1 cellular context compared by ENCODE assay signal in the genomic region with DNA sequence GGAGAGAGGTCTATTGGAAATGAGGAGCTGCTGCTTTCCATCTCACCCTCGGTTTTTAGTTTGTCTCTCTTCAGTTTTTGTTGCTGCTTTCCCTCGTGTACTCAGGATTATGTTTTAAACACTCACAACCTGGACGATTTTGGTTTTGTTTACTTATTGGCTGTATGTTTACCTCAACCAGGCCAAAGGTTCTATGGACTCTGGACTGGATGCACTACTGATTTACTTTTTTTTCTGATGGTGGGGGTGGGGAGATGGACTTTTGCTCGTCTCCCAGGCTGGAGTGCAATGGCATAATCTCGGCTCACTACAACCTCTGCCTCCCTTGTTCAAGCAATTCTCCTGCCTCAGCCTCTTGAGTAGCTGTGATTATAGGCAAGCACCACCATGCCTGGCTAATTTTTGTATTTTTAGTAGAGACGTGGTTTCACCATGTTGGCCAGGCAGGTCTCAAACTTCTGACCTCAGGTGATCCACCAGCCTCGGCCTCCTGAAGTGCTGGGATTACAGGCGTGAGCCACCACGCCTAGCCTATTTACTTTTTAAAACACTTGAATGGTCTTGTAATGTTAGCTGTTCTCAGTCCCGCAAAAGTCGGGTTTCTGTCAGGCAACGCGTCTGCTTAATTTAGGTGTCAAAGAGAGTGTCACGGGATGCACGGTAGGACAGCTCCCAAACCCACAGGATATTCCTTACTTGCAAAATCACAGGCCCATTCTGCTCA.
TF ChIP-seq lines count a peak whose summit lies in the region.

No MANE protein-coding gene starts in this region.

TF ChIP-seq in HepG2, 621 proteins besides CTCF, POLR2A, EP300 and RAD21 (continued from another document and continues in another):
- TF ChIP-seq, protein P1, sequence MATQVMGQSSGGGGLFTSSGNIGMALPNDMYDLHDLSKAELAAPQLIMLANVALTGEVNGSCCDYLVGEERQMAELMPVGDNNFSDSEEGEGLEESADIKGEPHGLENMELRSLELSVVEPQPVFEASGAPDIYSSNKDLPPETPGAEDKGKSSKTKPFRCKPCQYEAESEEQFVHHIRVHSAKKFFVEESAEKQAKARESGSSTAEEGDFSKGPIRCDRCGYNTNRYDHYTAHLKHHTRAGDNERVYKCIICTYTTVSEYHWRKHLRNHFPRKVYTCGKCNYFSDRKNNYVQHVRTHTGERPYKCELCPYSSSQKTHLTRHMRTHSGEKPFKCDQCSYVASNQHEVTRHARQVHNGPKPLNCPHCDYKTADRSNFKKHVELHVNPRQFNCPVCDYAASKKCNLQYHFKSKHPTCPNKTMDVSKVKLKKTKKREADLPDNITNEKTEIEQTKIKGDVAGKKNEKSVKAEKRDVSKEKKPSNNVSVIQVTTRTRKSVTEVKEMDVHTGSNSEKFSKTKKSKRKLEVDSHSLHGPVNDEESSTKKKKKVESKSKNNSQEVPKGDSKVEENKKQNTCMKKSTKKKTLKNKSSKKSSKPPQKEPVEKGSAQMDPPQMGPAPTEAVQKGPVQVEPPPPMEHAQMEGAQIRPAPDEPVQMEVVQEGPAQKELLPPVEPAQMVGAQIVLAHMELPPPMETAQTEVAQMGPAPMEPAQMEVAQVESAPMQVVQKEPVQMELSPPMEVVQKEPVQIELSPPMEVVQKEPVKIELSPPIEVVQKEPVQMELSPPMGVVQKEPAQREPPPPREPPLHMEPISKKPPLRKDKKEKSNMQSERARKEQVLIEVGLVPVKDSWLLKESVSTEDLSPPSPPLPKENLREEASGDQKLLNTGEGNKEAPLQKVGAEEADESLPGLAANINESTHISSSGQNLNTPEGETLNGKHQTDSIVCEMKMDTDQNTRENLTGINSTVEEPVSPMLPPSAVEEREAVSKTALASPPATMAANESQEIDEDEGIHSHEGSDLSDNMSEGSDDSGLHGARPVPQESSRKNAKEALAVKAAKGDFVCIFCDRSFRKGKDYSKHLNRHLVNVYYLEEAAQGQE (IDR thresholded peaks at IDR 0.05; ENCODE audit: borderline replicate concordance in 1 of 2, low read depth in 1 of 2, low read length in 2 of 2) = peak in 1 of 2 experiments; percentile 52; a peak in 1 of 4 replicates
- TF ChIP-seq CREM (IDR thresholded peaks at IDR 0.05) (peak; percentile 74), CREM (CRISPR knock-in tag; IDR thresholded peaks at IDR 0.05) (no peak), ZNF530 (CRISPR knock-in tag; IDR thresholded peaks at IDR 0.05; ENCODE audit: low read depth) (no peak), ZBTB20 (CRISPR knock-in tag; IDR thresholded peaks at IDR 0.05; ENCODE audit: borderline replicate concordance, low read depth) (peak; percentile 67; the same call in 1 of the 2 replicates), TARDBP (CRISPR knock-in tag; IDR thresholded peaks at IDR 0.05) (peak; percentile 62; the same call in 1 of the 2 replicates), HDAC6 (IDR thresholded peaks at IDR 0.05; ENCODE audit: low read depth, low read length) (no peak), DPF2 (CRISPR knock-in tag; IDR thresholded peaks at IDR 0.05; ENCODE audit: borderline replicate concordance, low read depth) (peak; percentile 66; the same call in 1 of the 2 replicates), RFXANK (CRISPR knock-in tag; IDR thresholded peaks at IDR 0.05) (no peak), ZNF44 (CRISPR knock-in tag; IDR thresholded peaks at IDR 0.05) (peak; percentile 77; the same call in 1 of the 2 replicates), ZKSCAN5 (CRISPR knock-in tag; IDR thresholded peaks at IDR 0.05) (peak; percentile 38; the same call in 1 of the 2 replicates), ZNF501 (CRISPR knock-in tag; IDR thresholded peaks at IDR 0.05) (peak; percentile 87), GABPB1 (CRISPR knock-in tag; IDR thresholded peaks at IDR 0.05) (peak; percentile 40; the same call in 1 of the 2 replicates), NCOR1 (IDR thresholded peaks at IDR 0.05; ENCODE audit: borderline replicate concordance, low read length) (peak; percentile 97), JDP2 (CRISPR knock-in tag; IDR thresholded peaks at IDR 0.05; ENCODE audit: borderline replicate concordance) (no peak), ZNF557 (CRISPR knock-in tag; IDR thresholded peaks at IDR 0.05) (peak; percentile 77; the same call in 1 of the 2 replicates), MEIS2 (CRISPR knock-in tag; IDR thresholded peaks at IDR 0.05) (0 out of 2 replicates have a peak, but pooled peaks have one; percentile 21), MXI1 (IDR thresholded peaks at IDR 0.05; ENCODE audit: borderline replicate concordance, low read depth, low read length) (peak; percentile 20; the same call in 1 of the 3 replicates), ZNF816 (CRISPR knock-in tag; IDR thresholded peaks at IDR 0.05; ENCODE audit: borderline replicate concordance) (peak; percentile 84; the same call in 1 of the 2 replicates), ZMAT3 (CRISPR knock-in tag; conservative IDR thresholded peaks at IDR 0.05) (peak; percentile 50; the same call in 1 of the 2 replicates), ZNF616 (CRISPR knock-in tag; IDR thresholded peaks at IDR 0.05; ENCODE audit: low read depth) (0 out of 2 replicates have a peak, but pooled peaks have one; percentile 37), ZSCAN9 (CRISPR knock-in tag; IDR thresholded peaks at IDR 0.05; ENCODE audit: borderline replicate concordance) (0 out of 2 replicates have a peak, but pooled peaks have one; percentile 49), ZNF607 (CRISPR knock-in tag; IDR thresholded peaks at IDR 0.05; ENCODE audit: borderline replicate concordance) (peak; percentile 70; the same call in 1 of the 2 replicates), ZNF253 (CRISPR knock-in tag; IDR thresholded peaks at IDR 0.05; ENCODE audit: borderline replicate concordance) (no peak), PLRG1 (conservative IDR thresholded peaks at IDR 0.05) (no peak), PPARG (CRISPR knock-in tag; conservative IDR thresholded peaks at IDR 0.05) (peak; percentile 90), CC2D1A (CRISPR knock-in tag; IDR thresholded peaks at IDR 0.05) (peak; percentile 82; the same call in 1 of the 2 replicates), ZNF160 (CRISPR knock-in tag; IDR thresholded peaks at IDR 0.05) (peak; percentile 85), ZNF33A (CRISPR knock-in tag; IDR thresholded peaks at IDR 0.05; ENCODE audit: borderline replicate concordance) (peak; percentile 59; the same call in 1 of the 2 replicates), RXRB (CRISPR knock-in tag; IDR thresholded peaks at IDR 0.05; ENCODE audit: borderline replicate concordance) (peak; percentile 94), ZNF234 (CRISPR knock-in tag; conservative IDR thresholded peaks at IDR 0.05) (0 out of 2 replicates have a peak, but pooled peaks have one; percentile 45), FOXK2 (IDR thresholded peaks at IDR 0.05) (peak; percentile 66), MIER3 (CRISPR knock-in tag; IDR thresholded peaks at IDR 0.05; ENCODE audit: borderline replicate concordance) (peak; percentile 72; the same call in 1 of the 2 replicates)
- TF ChIP-seq, protein P2, sequence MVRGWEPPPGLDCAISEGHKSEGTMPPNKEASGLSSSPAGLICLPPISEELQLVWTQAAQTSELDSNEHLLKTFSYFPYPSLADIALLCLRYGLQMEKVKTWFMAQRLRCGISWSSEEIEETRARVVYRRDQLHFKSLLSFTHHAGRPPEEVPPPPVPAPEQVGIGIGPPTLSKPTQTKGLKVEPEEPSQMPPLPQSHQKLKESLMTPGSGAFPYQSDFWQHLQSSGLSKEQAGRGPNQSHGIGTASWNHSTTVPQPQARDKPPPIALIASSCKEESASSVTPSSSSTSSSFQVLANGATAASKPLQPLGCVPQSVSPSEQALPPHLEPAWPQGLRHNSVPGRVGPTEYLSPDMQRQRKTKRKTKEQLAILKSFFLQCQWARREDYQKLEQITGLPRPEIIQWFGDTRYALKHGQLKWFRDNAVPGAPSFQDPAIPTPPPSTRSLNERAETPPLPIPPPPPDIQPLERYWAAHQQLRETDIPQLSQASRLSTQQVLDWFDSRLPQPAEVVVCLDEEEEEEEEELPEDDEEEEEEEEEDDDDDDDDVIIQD (CRISPR knock-in tag; IDR thresholded peaks at IDR 0.05; ENCODE audit: low read depth) = peak; percentile 94
- TF ChIP-seq, protein P3, sequence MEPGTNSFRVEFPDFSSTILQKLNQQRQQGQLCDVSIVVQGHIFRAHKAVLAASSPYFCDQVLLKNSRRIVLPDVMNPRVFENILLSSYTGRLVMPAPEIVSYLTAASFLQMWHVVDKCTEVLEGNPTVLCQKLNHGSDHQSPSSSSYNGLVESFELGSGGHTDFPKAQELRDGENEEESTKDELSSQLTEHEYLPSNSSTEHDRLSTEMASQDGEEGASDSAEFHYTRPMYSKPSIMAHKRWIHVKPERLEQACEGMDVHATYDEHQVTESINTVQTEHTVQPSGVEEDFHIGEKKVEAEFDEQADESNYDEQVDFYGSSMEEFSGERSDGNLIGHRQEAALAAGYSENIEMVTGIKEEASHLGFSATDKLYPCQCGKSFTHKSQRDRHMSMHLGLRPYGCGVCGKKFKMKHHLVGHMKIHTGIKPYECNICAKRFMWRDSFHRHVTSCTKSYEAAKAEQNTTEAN (CRISPR knock-in tag; conservative IDR thresholded peaks at IDR 0.05) = peak; percentile 94
- TF ChIP-seq, protein P4, sequence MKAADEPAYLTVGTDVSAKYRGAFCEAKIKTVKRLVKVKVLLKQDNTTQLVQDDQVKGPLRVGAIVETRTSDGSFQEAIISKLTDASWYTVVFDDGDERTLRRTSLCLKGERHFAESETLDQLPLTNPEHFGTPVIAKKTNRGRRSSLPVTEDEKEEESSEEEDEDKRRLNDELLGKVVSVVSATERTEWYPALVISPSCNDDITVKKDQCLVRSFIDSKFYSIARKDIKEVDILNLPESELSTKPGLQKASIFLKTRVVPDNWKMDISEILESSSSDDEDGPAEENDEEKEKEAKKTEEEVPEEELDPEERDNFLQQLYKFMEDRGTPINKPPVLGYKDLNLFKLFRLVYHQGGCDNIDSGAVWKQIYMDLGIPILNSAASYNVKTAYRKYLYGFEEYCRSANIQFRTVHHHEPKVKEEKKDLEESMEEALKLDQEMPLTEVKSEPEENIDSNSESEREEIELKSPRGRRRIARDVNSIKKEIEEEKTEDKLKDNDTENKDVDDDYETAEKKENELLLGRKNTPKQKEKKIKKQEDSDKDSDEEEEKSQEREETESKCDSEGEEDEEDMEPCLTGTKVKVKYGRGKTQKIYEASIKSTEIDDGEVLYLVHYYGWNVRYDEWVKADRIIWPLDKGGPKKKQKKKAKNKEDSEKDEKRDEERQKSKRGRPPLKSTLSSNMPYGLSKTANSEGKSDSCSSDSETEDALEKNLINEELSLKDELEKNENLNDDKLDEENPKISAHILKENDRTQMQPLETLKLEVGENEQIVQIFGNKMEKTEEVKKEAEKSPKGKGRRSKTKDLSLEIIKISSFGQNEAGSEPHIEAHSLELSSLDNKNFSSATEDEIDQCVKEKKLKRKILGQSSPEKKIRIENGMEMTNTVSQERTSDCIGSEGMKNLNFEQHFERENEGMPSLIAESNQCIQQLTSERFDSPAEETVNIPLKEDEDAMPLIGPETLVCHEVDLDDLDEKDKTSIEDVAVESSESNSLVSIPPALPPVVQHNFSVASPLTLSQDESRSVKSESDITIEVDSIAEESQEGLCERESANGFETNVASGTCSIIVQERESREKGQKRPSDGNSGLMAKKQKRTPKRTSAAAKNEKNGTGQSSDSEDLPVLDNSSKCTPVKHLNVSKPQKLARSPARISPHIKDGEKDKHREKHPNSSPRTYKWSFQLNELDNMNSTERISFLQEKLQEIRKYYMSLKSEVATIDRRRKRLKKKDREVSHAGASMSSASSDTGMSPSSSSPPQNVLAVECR (CRISPR knock-in tag; IDR thresholded peaks at IDR 0.05; ENCODE audit: borderline replicate concordance) = peak; percentile 52; the same call in 1 of the 2 replicates
- TF ChIP-seq, protein P5, sequence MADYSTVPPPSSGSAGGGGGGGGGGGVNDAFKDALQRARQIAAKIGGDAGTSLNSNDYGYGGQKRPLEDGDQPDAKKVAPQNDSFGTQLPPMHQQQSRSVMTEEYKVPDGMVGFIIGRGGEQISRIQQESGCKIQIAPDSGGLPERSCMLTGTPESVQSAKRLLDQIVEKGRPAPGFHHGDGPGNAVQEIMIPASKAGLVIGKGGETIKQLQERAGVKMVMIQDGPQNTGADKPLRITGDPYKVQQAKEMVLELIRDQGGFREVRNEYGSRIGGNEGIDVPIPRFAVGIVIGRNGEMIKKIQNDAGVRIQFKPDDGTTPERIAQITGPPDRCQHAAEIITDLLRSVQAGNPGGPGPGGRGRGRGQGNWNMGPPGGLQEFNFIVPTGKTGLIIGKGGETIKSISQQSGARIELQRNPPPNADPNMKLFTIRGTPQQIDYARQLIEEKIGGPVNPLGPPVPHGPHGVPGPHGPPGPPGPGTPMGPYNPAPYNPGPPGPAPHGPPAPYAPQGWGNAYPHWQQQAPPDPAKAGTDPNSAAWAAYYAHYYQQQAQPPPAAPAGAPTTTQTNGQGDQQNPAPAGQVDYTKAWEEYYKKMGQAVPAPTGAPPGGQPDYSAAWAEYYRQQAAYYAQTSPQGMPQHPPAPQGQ (CRISPR knock-in tag; IDR thresholded peaks at IDR 0.05; ENCODE audit: borderline replicate concordance) = 0 out of 2 replicates have a peak, but pooled peaks have one; percentile 31
- TF ChIP-seq, protein P6, sequence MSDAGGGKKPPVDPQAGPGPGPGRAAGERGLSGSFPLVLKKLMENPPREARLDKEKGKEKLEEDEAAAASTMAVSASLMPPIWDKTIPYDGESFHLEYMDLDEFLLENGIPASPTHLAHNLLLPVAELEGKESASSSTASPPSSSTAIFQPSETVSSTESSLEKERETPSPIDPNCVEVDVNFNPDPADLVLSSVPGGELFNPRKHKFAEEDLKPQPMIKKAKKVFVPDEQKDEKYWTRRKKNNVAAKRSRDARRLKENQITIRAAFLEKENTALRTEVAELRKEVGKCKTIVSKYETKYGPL (CRISPR knock-in tag; IDR thresholded peaks at IDR 0.05) = 0 out of 2 replicates have a peak, but pooled peaks have one; percentile 28
- TF ChIP-seq, protein P7, sequence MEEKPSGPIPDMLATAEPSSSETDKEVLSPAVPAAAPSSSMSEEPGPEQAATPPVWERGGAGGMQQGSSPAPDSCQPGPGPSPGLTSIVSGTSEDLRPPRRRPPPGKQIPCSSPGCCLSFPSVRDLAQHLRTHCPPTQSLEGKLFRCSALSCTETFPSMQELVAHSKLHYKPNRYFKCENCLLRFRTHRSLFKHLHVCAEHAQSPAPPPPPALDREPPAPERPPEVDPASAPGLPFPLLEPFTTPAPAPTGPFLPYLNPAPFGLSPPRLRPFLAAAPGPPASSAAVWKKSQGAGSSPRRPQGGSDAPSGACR (CRISPR knock-in tag; IDR thresholded peaks at IDR 0.05) = peak; percentile 79
- TF ChIP-seq, protein P8, sequence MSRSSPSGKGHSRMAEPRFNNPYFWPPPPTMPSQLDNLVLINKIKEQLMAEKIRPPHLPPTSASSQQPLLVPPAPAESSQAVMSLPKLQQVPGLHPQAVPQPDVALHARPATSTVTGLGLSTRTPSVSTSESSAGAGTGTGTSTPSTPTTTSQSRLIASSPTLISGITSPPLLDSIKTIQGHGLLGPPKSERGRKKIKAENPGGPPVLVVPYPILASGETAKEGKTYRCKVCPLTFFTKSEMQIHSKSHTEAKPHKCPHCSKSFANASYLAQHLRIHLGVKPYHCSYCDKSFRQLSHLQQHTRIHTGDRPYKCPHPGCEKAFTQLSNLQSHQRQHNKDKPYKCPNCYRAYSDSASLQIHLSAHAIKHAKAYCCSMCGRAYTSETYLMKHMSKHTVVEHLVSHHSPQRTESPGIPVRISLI (CRISPR knock-in tag; IDR thresholded peaks at IDR 0.05; ENCODE audit: borderline replicate concordance) = peak; percentile 98
- TF ChIP-seq, protein P9, sequence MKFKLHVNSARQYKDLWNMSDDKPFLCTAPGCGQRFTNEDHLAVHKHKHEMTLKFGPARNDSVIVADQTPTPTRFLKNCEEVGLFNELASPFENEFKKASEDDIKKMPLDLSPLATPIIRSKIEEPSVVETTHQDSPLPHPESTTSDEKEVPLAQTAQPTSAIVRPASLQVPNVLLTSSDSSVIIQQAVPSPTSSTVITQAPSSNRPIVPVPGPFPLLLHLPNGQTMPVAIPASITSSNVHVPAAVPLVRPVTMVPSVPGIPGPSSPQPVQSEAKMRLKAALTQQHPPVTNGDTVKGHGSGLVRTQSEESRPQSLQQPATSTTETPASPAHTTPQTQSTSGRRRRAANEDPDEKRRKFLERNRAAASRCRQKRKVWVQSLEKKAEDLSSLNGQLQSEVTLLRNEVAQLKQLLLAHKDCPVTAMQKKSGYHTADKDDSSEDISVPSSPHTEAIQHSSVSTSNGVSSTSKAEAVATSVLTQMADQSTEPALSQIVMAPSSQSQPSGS (CRISPR knock-in tag; IDR thresholded peaks at IDR 0.05) = 0 out of 2 replicates have a peak, but pooled peaks have one; percentile 67
